Comparison of ENCODE assay signal across 10 cellular contexts in the genomic region with DNA sequence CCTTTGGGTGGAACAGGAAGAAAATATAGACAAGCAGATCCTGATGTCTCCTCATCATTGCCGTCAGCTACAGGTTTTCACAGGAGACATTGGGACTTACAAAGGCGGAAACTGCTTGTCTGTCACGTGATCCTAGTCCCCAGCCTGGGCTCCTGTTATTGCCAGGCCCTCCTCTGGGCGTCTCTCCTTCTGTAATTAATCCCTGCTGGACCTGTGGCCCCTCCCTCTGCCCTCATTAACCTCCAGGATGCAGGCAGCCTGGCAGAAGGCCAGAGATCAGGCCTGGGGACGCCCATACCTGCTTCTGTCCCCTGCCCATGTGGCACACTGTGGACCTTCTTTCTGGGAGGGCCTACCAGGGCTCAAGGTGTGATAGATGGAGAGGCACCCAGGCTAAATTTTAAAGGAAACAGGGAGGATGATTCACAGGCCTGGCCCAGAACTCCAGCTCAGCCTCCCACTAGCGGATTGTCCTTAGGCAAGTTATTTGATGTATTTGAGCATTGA. TPM values are rescaled to one million over a fixed set of nuclear protein-coding genes. Genes with fewer than 3 reads are reported as not detected.
DNase-seq lines count a peak whose midpoint lies in the region; ATAC-seq, FAIRE-seq and TF ChIP-seq lines count a peak whose summit lies in the region.
"Had no signal": no experiment of that assay in that cellular context is flagged by ENCODE, and none has a peak within 500 bp of the region (broad histone marks: within the 10 kb centered on the region; RNA-seq: fewer than 3 reads in every experiment).

No MANE protein-coding gene starts in this region.

- peaks cover 75% of the 10 kb centered on the region for H3K4me1 Mint-ChIP-seq in activated CD8-positive, alpha-beta T cell treated with anti-CD3 and anti-CD28 coated beads for 36 hours (ENCODE audit: low read depth)

- no peaks in the 10 kb centered on the region for H3K27me3 Mint-ChIP-seq in activated CD8-positive, alpha-beta T cell treated with anti-CD3 and anti-CD28 coated beads for 36 hours

- intact Hi-C loops in activated CD8-positive, alpha-beta T cell treated with anti-CD3 and anti-CD28 coated beads for 36 hours (cut with micrococcal nuclease), result no loop called here
- intact Hi-C loops in lower leg skin (cut with DNase I; ENCODE audit: low total_unique reads), result loop anchor here (10.0 kb wide), 1 partner anchor 86 kb away; the partner anchor contains the start of genes S100A1 and S100A13

- POLR2A ChIA-PET in activated CD8-positive, alpha-beta T cell treated with anti-CD3 and anti-CD28 coated beads for 36 hours (lab: Charles Lee), result interaction anchor here (7.9 kb wide), 1 partner anchor 32 kb away, joined by 80 read pairs; no protein-coding TSS in a partner anchor

- H3K4me3 ChIP-seq in MM.1S (ENCODE audit: low read length) (no peak overlapping the region), lower leg skin (ENCODE audit: low read depth, poor library complexity, severe bottlenecking) (no peak overlapping the region)

- WGBS in lower leg skin, 2 donors, result 20 to 35% methylated on average over 6 of the region's 6 CpGs

- peaks cover 24% of the 10 kb centered on the region for H3K36me3 Mint-ChIP-seq in activated CD8-positive, alpha-beta T cell treated with anti-CD3 and anti-CD28 coated beads for 36 hours (ENCODE audit: low read depth)

- peak overlapping the region; percentile 27 for H3K27ac Mint-ChIP-seq in activated CD8-positive, alpha-beta T cell treated with anti-CD3 and anti-CD28 coated beads for 36 hours

- no peaks in the 10 kb centered on the region for H3K9me3 ChIP-seq in MM.1S (replicated peaks; ENCODE audit: insufficient read depth, low read length)

- peaks cover 6% of the 10 kb centered on the region; the same call in 1 of the 2 replicates for H3K4me1 ChIP-seq in MM.1S (ENCODE audit: low read length)

- no peak overlapping the region for H3K4me3 Mint-ChIP-seq in activated CD8-positive, alpha-beta T cell treated with anti-CD3 and anti-CD28 coated beads for 36 hours

- FAIRE-seq in D721Med (lab: Jason Lieb, UNC), result no peak

- no peaks in the 10 kb centered on the region for H3K9me3 Mint-ChIP-seq in activated CD8-positive, alpha-beta T cell treated with anti-CD3 and anti-CD28 coated beads for 36 hours

- H4K20me1 ChIP-seq in MM.1S (ENCODE audit: insufficient read depth, low read length), result no peaks in the 10 kb centered on the region

- H3K4me2 ChIP-seq in MM.1S (ENCODE audit: low read depth, low read length), result no peak overlapping the region

- H3K9ac ChIP-seq in MM.1S (ENCODE audit: low read length), result no peak overlapping the region

- no peak for ATAC-seq in activated CD8-positive, alpha-beta T cell treated with anti-CD3 and anti-CD28 coated beads for 36 hours
- ATAC-seq in HG02840 (IDR thresholded peaks at IDR 0.05; ENCODE audit: low FRiP score, unreplicated experiment), result no peak
- ATAC-seq: activated naive CD4-positive, alpha-beta T cell treated with anti-CD3 and anti-CD28 coated beads, Interleukin-2, amount 50 U/mL, for 72 hours had no signal

- no peak overlapping the region for H3K27ac ChIP-seq in MM.1S (ENCODE audit: low read length)

- H3K9me2 ChIP-seq in MM.1S (replicated peaks; ENCODE audit: insufficient read depth, low read length), result no peaks in the 10 kb centered on the region

- no peak overlapping the region for H2AFZ ChIP-seq in MM.1S (ENCODE audit: low read length)

- no peaks in the 10 kb centered on the region for H3K79me2 ChIP-seq in MM.1S (ENCODE audit: low read length)

- H3F3A ChIP-seq in MM.1S (ENCODE audit: insufficient read depth, low read length), result no peaks in the 10 kb centered on the region

- H3K27me3 ChIP-seq in MM.1S (replicated peaks; ENCODE audit: insufficient read depth, low read length), result no peaks in the 10 kb centered on the region

- H3K36me3 ChIP-seq in MM.1S (replicated peaks; ENCODE audit: insufficient read depth, low read length), result no peaks in the 10 kb centered on the region

- DNase-seq in D721Med (ENCODE audit: insufficient read length, low spot score), result peak; percentile 24
- DNase-seq in MM.1S, result peak; percentile 16
- no peak for DNase-seq in activated CD8-positive, alpha-beta T cell treated with anti-CD3 and anti-CD28 coated beads for 36 hours
- peak; percentile 65 to 90 for DNase-seq in lower leg skin (ENCODE audit: low spot score in 2 of 2)
- no peak for DNase-seq in globus pallidus (ENCODE audit: low spot score)
- DNase-seq in putamen (ENCODE audit: low spot score), result no peak
- no peak for DNase-seq in activated CD4-positive, alpha-beta T cell treated with anti-CD3 and anti-CD28 coated beads, Interleukin-2, amount 50 U/mL, for 1 hour
- DNase-seq: stimulated activated CD4-positive, alpha-beta T cell treated with anti-CD3 and anti-CD28 coated beads, Interleukin-4, amount 100 ng/mL, for 24 hours had no signal

- TF ChIP-seq CTCF in D721Med (IDR thresholded peaks at IDR 0.05; ENCODE audit: insufficient read depth, missing control alignments), result no peak
- no peak for TF ChIP-seq CTCF in MM.1S (IDR thresholded peaks at IDR 0.05; ENCODE audit: low read length)
- TF ChIP-seq CTCF in activated CD8-positive, alpha-beta T cell treated with anti-CD3 and anti-CD28 coated beads for 36 hours (IDR thresholded peaks at IDR 0.05), result no peak
- no peak for TF ChIP-seq CTCF in lower leg skin (IDR thresholded peaks at IDR 0.05)

- CTCF ChIA-PET in activated CD8-positive, alpha-beta T cell treated with anti-CD3 and anti-CD28 coated beads for 36 hours (lab: Charles Lee), result interaction anchor here (1.6 to 3.7 kb wide), 2 partner anchors 28 to 96 kb away, joined by 3 to 13 read pairs; partner anchors contain the start of gene CHTOP

- no peak for TF ChIP-seq POLR2A in lower leg skin (IDR thresholded peaks at IDR 0.05)

RNA-seq across cellular contexts. Expression of gene S100A5, which starts 2.4 kb away (rescaled TPM):
- total RNA-seq in activated CD8-positive, alpha-beta T cell treated with anti-CD3 and anti-CD28 coated beads for 36 hours, result 1 to 10 TPM; 1.1 to 1.2 TPM
- total RNA-seq in lower leg skin, result not detected

RNA-seq across cellular contexts. Expression of gene S100A6, which starts 2.6 kb away (rescaled TPM):
- total RNA-seq in activated CD8-positive, alpha-beta T cell treated with anti-CD3 and anti-CD28 coated beads for 36 hours, result 100 to 1,000 TPM; 200 to 211 TPM
- total RNA-seq in lower leg skin, result 100 to 1,000 TPM; 147 to 251 (median 192) TPM

RNA-seq across cellular contexts. Expression of gene S100A4, which starts 7.2 kb away (rescaled TPM):
- 100 to 1,000 TPM; 109 to 118 TPM for total RNA-seq in activated CD8-positive, alpha-beta T cell treated with anti-CD3 and anti-CD28 coated beads for 36 hours
- 100 to 1,000 TPM in 3 of 4 donors, 10 to 100 TPM in 1; 94.4 to 215 (median 146) TPM for total RNA-seq in lower leg skin

RNA-seq across cellular contexts. Expression of gene S100A3, which starts 10.7 kb away (rescaled TPM):
- total RNA-seq in activated CD8-positive, alpha-beta T cell treated with anti-CD3 and anti-CD28 coated beads for 36 hours, result not detected
- total RNA-seq in lower leg skin, result 10 to 100 TPM in 1 of 4 donors, 1 to 10 TPM in 2, not detected in 1; 1.2 to 78.2 (median 2.2) TPM
- total RNA-seq: activated naive CD4-positive, alpha-beta T cell treated with anti-CD3 and anti-CD28 coated beads, Interleukin-2, amount 50 U/mL, for 72 hours had no signal

RNA-seq across cellular contexts. Expression of gene S100A2, which starts 27.3 kb away (rescaled TPM):
- under 1 TPM in 1 of 2 experiments, not detected in 1; 0.50 TPM for total RNA-seq in activated CD8-positive, alpha-beta T cell treated with anti-CD3 and anti-CD28 coated beads for 36 hours
- 100 to 1,000 TPM in 1 of 4 donors, 10 to 100 TPM in 3; 71.5 to 143 (median 96.4) TPM for total RNA-seq in lower leg skin

Comparison
In these comparisons a context has a peak if more than half of its experiments do, and no peak if none do; other contexts are left out.
1. DNase-seq: peak in D721Med (single experiment), MM.1S (single experiment) and lower leg skin (2 of 2); none in activated CD8-positive, alpha-beta T cell treated with anti-CD3 and anti-CD28 coated beads for 36 hours (single experiment), globus pallidus (single experiment), putamen (single experiment) and activated CD4-positive, alpha-beta T cell treated with anti-CD3 and anti-CD28 coated beads, Interleukin-2, amount 50 U/mL, for 1 hour (single experiment).